ENCODE assay signal across 1 cellular context in genomic region chr22:42217752-42218280, GRCh38.
TF ChIP-seq lines count a peak whose summit lies in the region.

No MANE protein-coding gene starts in this region.

TF ChIP-seq in SK-N-SH treated with all-trans-retinoic acid at 6 μM for 48 hours, 23 proteins besides CTCF, POLR2A, EP300 and RAD21 (continued from another document):
- TF ChIP-seq CSRNP3 (CRISPR knock-in tag; IDR thresholded peaks at IDR 0.05) (no peak), PPARA (CRISPR knock-in tag; IDR thresholded peaks at IDR 0.05; ENCODE audit: borderline replicate concordance) (no peak), SNAI2 (CRISPR knock-in tag; IDR thresholded peaks at IDR 0.05) (no peak), OSR1 (CRISPR knock-in tag; IDR thresholded peaks at IDR 0.05) (no peak), PATZ1 (CRISPR knock-in tag; IDR thresholded peaks at IDR 0.05; ENCODE audit: borderline replicate concordance) (no peak), ESRRG (CRISPR knock-in tag; IDR thresholded peaks at IDR 0.05) (no peak), ZNF565 (CRISPR knock-in tag; conservative IDR thresholded peaks at IDR 0.05; ENCODE audit: low read depth) (no peak), ZNF8 (CRISPR knock-in tag; IDR thresholded peaks at IDR 0.05) (no peak), ZNF70 (CRISPR knock-in tag; IDR thresholded peaks at IDR 0.05) (no peak), ZFP30 (CRISPR knock-in tag; IDR thresholded peaks at IDR 0.05) (no peak), GLIS3 (CRISPR knock-in tag; IDR thresholded peaks at IDR 0.05) (no peak)
